25 cellular contexts compared by ENCODE assay signal in genomic region chr2:201513271-201513670, GRCh38.
"Had no signal": no experiment of that assay in that cellular context is flagged by ENCODE, and none has a peak within 500 bp of the region (broad histone marks: within the 10 kb centered on the region; RNA-seq: fewer than 3 reads in every experiment).

No MANE protein-coding gene starts in this region.

- DNase-seq: dermis blood vessel endothelial cell; effector memory CD8-positive, alpha-beta T cell; erythroblast; esophagus squamous epithelium; foreskin keratinocyte; heart left ventricle; kidney; right lobe of liver; stimulated activated CD4-positive, alpha-beta T cell treated with anti-CD3 and anti-CD28 coated beads, Interleukin-12 subunit alpha, Interleukin-12 subunit beta, amount 100 ng/mL, for 4 hours; stimulated activated CD4-positive, alpha-beta T cell treated with anti-CD3 and anti-CD28 coated beads, Interleukin-1b, Interleukin-23, amount 100 ng/mL, for 48 hours; stimulated activated CD4-positive, alpha-beta T cell treated with anti-CD3 and anti-CD28 coated beads, Interleukin-4, amount 100 ng/mL, for 1 hour; stimulated activated CD8-positive, alpha-beta memory T cell treated with anti-CD3 and anti-CD28 coated beads, Interleukin-4, amount 100 ng/mL, for 48 hours; stimulated activated naive CD4-positive, alpha-beta T cell; stimulated activated naive CD8-positive, alpha-beta T cell treated with anti-CD3 and anti-CD28 coated beads, Interleukin-15, amount 100 ng/mL, for 72 hours; transverse colon; upper lobe of right lung; uterus had no signal

- ATAC-seq: effector memory CD8-positive, alpha-beta T cell; foreskin keratinocyte; gastroesophageal sphincter; heart left ventricle; left lobe of liver; natural killer cell treated with Interleukin-12 subunit alpha and Interleukin-12 subunit beta and Interleukin-15 and Interleukin-18, amount 100 ng/mL, for 72 hours; right lobe of liver; stimulated activated naive CD8-positive, alpha-beta T cell treated with anti-CD3 and anti-CD28 coated beads, Interleukin-15, amount 100 ng/mL, for 72 hours; upper lobe of right lung had no signal

- H3K4me3 ChIP-seq: coronary artery, esophagus squamous epithelium, gastroesophageal sphincter, heart left ventricle, hepatocyte, lung, right lobe of liver, smooth muscle cell, suprapubic skin, transverse colon, upper lobe of right lung, uterus had no signal

- FAIRE-seq: kidney had no signal
